Comparison of ENCODE assay signal across 12 cellular contexts in genomic region chr17:73288534-73289302, GRCh38. TPM values are rescaled to one million over a fixed set of nuclear protein-coding genes. Genes with fewer than 3 reads are reported as not detected.
DNase-seq lines count a peak whose midpoint lies in the region; ATAC-seq and TF ChIP-seq lines count a peak whose summit lies in the region.
"Had no signal": no experiment of that assay in that cellular context is flagged by ENCODE, and none has a peak within 500 bp of the region (broad histone marks: within the 10 kb centered on the region; RNA-seq: fewer than 3 reads in every experiment).

No MANE protein-coding gene starts in this region.

- H3K9me3 Mint-ChIP-seq in CD4-positive, alpha-beta T cell = no peaks in the 10 kb centered on the region
- H3K9me3 Mint-ChIP-seq: central memory CD8-positive, alpha-beta T cell; natural killer cell had no signal

- H3K27me3 Mint-ChIP-seq in CD4-positive, alpha-beta T cell = no peaks in the 10 kb centered on the region

- intact Hi-C loops in dorsolateral prefrontal cortex (cut with DNase I) = no loop called here
- intact Hi-C loops in lower lobe of right lung (cut with DNase I) = no loop called here
- intact Hi-C loops in CD4-positive, alpha-beta T cell (cut with DNase I, micrococcal nuclease) = no loop called here

- TF ChIP-seq CTCF in dorsolateral prefrontal cortex (IDR thresholded peaks at IDR 0.05 in 54 of 56, conservative IDR thresholded peaks at IDR 0.05 in 2 of 56; ENCODE audit: low read depth in 1 of 56, partially characterized antibody in 56 of 56) = no peak
- no peak for TF ChIP-seq CTCF in lower lobe of right lung (IDR thresholded peaks at IDR 0.05)
- TF ChIP-seq CTCF in CD4-positive, alpha-beta T cell (IDR thresholded peaks at IDR 0.05) = no peak

- H3K4me3 Mint-ChIP-seq in CD4-positive, alpha-beta T cell = no peak overlapping the region
- H3K4me3 Mint-ChIP-seq: central memory CD8-positive, alpha-beta T cell; natural killer cell had no signal

- H3K27ac ChIP-seq in dorsolateral prefrontal cortex = peak overlapping the region in 37 of 59 donors; percentile 1 to 90 (median 52)
- peak overlapping the region; percentile 49 for H3K27ac ChIP-seq in lower lobe of right lung
- peak overlapping the region; percentile 45 for H3K27ac ChIP-seq in substantia nigra (ENCODE audit: low read depth, low read length, poor library complexity, severe bottlenecking)
- no peak overlapping the region for H3K27ac ChIP-seq in CD4-positive, alpha-beta T cell (ENCODE audit: low read depth, low read length)

- CTCF ChIA-PET in CD4-positive, alpha-beta T cell (lab: Charles Lee) = interaction anchor here (0.5 kb wide), 1 partner anchor 1784 kb away, joined by 3 read pairs; no protein-coding TSS in a partner anchor

- H3K4me3 ChIP-seq in dorsolateral prefrontal cortex = no peak overlapping the region
- H3K4me3 ChIP-seq in lower lobe of right lung = no peak overlapping the region

- POLR2A ChIA-PET in CD4-positive, alpha-beta T cell (lab: Charles Lee) = no interaction called here

- no peaks in the 10 kb centered on the region for H3K36me3 Mint-ChIP-seq in CD4-positive, alpha-beta T cell (ENCODE audit: low read depth)
- H3K36me3 Mint-ChIP-seq: natural killer cell had no signal

- peaks cover 72% of the 10 kb centered on the region for H3K4me1 ChIP-seq in lower lobe of right lung

- DNase-seq in LoVo (ENCODE audit: low spot score) (peak; percentile 72), dorsolateral prefrontal cortex (no peak), lower lobe of right lung (peak; percentile 64), substantia nigra (lab: John Stamatoyannopoulos, UW) (peak in 7 of 49 donors; percentile 16 to 42 (median 24))
- no peak for DNase-seq in CD4-positive, alpha-beta T cell
- DNase-seq: Kasumi-1, natural killer cell, NCI-H446 had no signal

- H3K27me3 ChIP-seq in dorsolateral prefrontal cortex = no peaks in the 10 kb centered on the region
- no peaks in the 10 kb centered on the region for H3K27me3 ChIP-seq in lower lobe of right lung (ENCODE audit: low read depth)
- H3K27me3 ChIP-seq in CD4-positive, alpha-beta T cell (ENCODE audit: control insufficient read depth, insufficient read depth, low read length) = no peaks in the 10 kb centered on the region

- H3K4me1 Mint-ChIP-seq in CD4-positive, alpha-beta T cell (ENCODE audit: low read depth) = peaks cover 11% of the 10 kb centered on the region

- peaks cover 29% of the 10 kb centered on the region for H3K36me3 ChIP-seq in lower lobe of right lung

- ATAC-seq in lower lobe of right lung (peak; percentile 62 to 76), HG03439 (IDR thresholded peaks at IDR 0.05; ENCODE audit: unreplicated experiment) (no peak), HG02970 (IDR thresholded peaks at IDR 0.05; ENCODE audit: low FRiP score, unreplicated experiment) (no peak), HG02938 (IDR thresholded peaks at IDR 0.05; ENCODE audit: unreplicated experiment) (no peak)
- ATAC-seq in CD4-positive, alpha-beta T cell (ENCODE audit: poor library complexity) = no peak
- ATAC-seq: natural killer cell had no signal

- H3K27ac Mint-ChIP-seq in CD4-positive, alpha-beta T cell = no peak overlapping the region

- no peaks in the 10 kb centered on the region for H3K9me3 ChIP-seq in lower lobe of right lung
- H3K9me3 ChIP-seq in CD4-positive, alpha-beta T cell (ENCODE audit: control insufficient read depth, low read length) = no peaks in the 10 kb centered on the region

RNA-seq across cellular contexts. Expression of gene CDC42EP4, which starts 23.1 kb away (rescaled TPM):
- total RNA-seq in dorsolateral prefrontal cortex = 100 to 1,000 TPM in 13 of 120 experiments, 10 to 100 TPM in 107; 47.4 to 222 (median 76.7) TPM
- total RNA-seq in lower lobe of right lung = 44.6 TPM
- 1 to 10 TPM; 2.9 to 3.5 TPM for total RNA-seq in CD4-positive, alpha-beta T cell

RNA-seq across cellular contexts. Expression of gene CPSF4L, which starts 27.0 kb away (rescaled TPM):
- total RNA-seq in dorsolateral prefrontal cortex (1 to 10 TPM in 2 of 120 experiments, under 1 TPM in 7, not detected in 111; 0.46 to 1.6 (median 0.68) TPM), lower lobe of right lung (not detected)
- total RNA-seq in CD4-positive, alpha-beta T cell = not detected
- total RNA-seq: natural killer cell had no signal

Comparison
In these comparisons a context has a peak if more than half of its experiments do, and no peak if none do; other contexts are left out.
1. DNase-seq: peak in LoVo (single experiment) and lower lobe of right lung (single experiment); none in dorsolateral prefrontal cortex (0 of 10) and CD4-positive, alpha-beta T cell (0 of 10).
2. ATAC-seq: peak in lower lobe of right lung (2 of 2); none in HG03439 (single experiment), HG02970 (single experiment), CD4-positive, alpha-beta T cell (single experiment) and HG02938 (single experiment).
3. RNA of gene CDC42EP4, which starts 23.1 kb away (total RNA-seq): 47.4 to 222 TPM in dorsolateral prefrontal cortex and 44.6 TPM in lower lobe of right lung (single experiment); 2.9 to 3.5 TPM in CD4-positive, alpha-beta T cell; every median in the first group is over 10 times any median in the second.